In the genomic region with DNA sequence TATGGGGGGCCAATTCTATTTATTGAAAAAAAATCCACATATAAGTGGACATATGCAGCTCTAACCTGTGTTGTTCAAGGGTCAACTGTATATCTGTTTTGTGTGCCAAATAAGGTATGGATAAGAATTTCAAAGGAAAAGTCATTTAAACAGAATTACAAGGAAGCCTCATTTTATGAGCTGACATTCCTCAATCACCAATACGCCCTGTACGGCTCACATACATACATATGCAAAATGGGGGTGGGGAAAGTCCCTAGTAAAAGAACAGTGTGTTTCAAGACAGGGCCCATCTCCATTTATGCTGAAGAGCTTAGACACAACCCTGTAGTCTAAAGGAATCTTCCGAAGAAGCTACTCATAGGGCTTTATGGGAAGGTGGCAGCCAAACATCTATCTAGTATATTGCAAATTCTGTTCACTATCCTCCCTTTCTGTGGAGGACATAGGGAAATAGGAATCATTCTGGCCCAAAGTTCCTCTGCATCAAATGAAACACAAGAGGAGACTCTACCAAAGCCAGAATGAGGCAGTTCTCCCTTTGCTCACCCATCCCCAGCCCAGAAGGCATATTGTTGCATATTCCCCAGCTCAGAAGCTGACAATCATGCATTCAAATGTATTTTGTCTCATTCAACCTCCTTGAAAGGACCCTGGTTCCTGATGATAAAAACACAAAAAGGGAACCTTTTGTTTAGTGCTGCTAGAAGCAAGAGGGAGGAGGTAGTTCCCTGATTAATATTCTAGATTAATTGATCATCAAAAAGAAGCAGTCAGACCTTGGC, we compare ENCODE assay signal across 27 cellular contexts.
"Had no signal": no experiment of that assay in that cellular context is flagged by ENCODE, and none has a peak within 500 bp of the region (broad histone marks: within the 10 kb centered on the region; RNA-seq: fewer than 3 reads in every experiment).

No MANE protein-coding gene starts in this region.

- H3K27me3 Mint-ChIP-seq: progenitor cell of endocrine pancreas; stimulated activated memory B cell treated with anti-CD40 and anti-IgM and Interleukin-4, amounts not matched to agents 10 μg/mL and 1 μg/mL and 100 μg/mL, for 72 hours; stimulated activated naive CD8-positive, alpha-beta T cell treated with anti-CD3 and anti-CD28 coated beads, Interleukin-15, amount 100 ng/mL, for 72 hours; type B pancreatic cell had no signal

- H3K36me3 ChIP-seq: left ventricle myocardium inferior, neural progenitor cell, neutrophil, ovary, right atrium auricular region, right lobe of liver, tibial nerve, uterus had no signal

- H3K9me3 ChIP-seq: left ventricle myocardium inferior, neutrophil, ovary, right atrium auricular region, right lobe of liver, tibial nerve, uterus had no signal

- DNase-seq: islet precursor cell; left ventricle myocardium inferior; mesendoderm; naive B cell; natural killer cell; nephron progenitor cell; occipital lobe; ovary; right lobe of liver; stimulated activated CD4-positive, alpha-beta T cell treated with anti-CD3 and anti-CD28 coated beads, Interleukin-1b, Interleukin-23, amount 100 ng/mL, for 48 hours; stimulated activated CD4-positive, alpha-beta T cell treated with anti-CD3 and anti-CD28 coated beads, Interleukin-2, amount 100 ng/mL, for 48 hours; stimulated activated CD4-positive, alpha-beta T cell treated with anti-CD3 and anti-CD28 coated beads, Interleukin-4, amount 100 ng/mL, for 4 hours; stimulated activated CD8-positive, alpha-beta memory T cell treated with anti-CD3 and anti-CD28 coated beads, Interleukin-4, amount 100 ng/mL, for 48 hours; stimulated activated naive CD4-positive, alpha-beta T cell treated with Interleukin-2 at 50 U/mL for 16 hours; stimulated activated naive CD8-positive, alpha-beta T cell treated with anti-CD3 and anti-CD28 coated beads, Interleukin-15, amount 100 ng/mL, for 72 hours; substantia nigra; uterus had no signal

- H3K36me3 Mint-ChIP-seq: mesothelial cell of epicardium, natural killer cell, neural progenitor cell, type B pancreatic cell had no signal

- H3K27me3 ChIP-seq: neural progenitor cell, neutrophil, ovary, right atrium auricular region, right lobe of liver had no signal

- H3K4me1 Mint-ChIP-seq: mesothelial cell of epicardium; nephron progenitor cell; neural progenitor cell; stimulated activated memory B cell treated with anti-CD40 and anti-IgM and Interleukin-4, amounts not matched to agents 10 μg/mL and 1 μg/mL and 100 μg/mL, for 72 hours had no signal

- H3K4me3 ChIP-seq: left ventricle myocardium inferior, lung, neural progenitor cell, ovary, right atrium auricular region, right lobe of liver, smooth muscle cell, tibial nerve, uterus had no signal

- H3K4me1 ChIP-seq: left ventricle myocardium inferior, neural progenitor cell, right atrium auricular region, right lobe of liver, tibial nerve, uterus had no signal

- H3K4me3 Mint-ChIP-seq: mesothelial cell of epicardium; naive B cell; natural killer cell; nephron progenitor cell; neural progenitor cell; stimulated activated memory B cell treated with anti-CD40 and anti-IgM and Interleukin-4, amounts not matched to agents 10 μg/mL and 1 μg/mL and 100 μg/mL, for 72 hours; stimulated activated naive CD8-positive, alpha-beta T cell treated with anti-CD3 and anti-CD28 coated beads, Interleukin-15, amount 100 ng/mL, for 72 hours; type B pancreatic cell had no signal

- H3K9ac ChIP-seq: neural progenitor cell had no signal

- H3K27ac ChIP-seq: left ventricle myocardium inferior, neural progenitor cell, neutrophil, ovary, right atrium auricular region, right lobe of liver, tibial nerve, uterus had no signal

- H3K27ac Mint-ChIP-seq: mesothelial cell of epicardium; natural killer cell; nephron progenitor cell; neural progenitor cell; progenitor cell of endocrine pancreas; stimulated activated memory B cell treated with anti-CD40 and anti-IgM and Interleukin-4, amounts not matched to agents 10 μg/mL and 1 μg/mL and 100 μg/mL, for 72 hours; stimulated activated naive CD8-positive, alpha-beta T cell treated with anti-CD3 and anti-CD28 coated beads, Interleukin-15, amount 100 ng/mL, for 72 hours; type B pancreatic cell had no signal

- H3K9me3 Mint-ChIP-seq: natural killer cell; stimulated activated memory B cell treated with anti-CD40 and anti-IgM and Interleukin-4, amounts not matched to agents 10 μg/mL and 1 μg/mL and 100 μg/mL, for 72 hours; stimulated activated naive CD8-positive, alpha-beta T cell treated with anti-CD3 and anti-CD28 coated beads, Interleukin-15, amount 100 ng/mL, for 72 hours; type B pancreatic cell had no signal
